15 cellular contexts compared by ENCODE assay signal in the genomic region with DNA sequence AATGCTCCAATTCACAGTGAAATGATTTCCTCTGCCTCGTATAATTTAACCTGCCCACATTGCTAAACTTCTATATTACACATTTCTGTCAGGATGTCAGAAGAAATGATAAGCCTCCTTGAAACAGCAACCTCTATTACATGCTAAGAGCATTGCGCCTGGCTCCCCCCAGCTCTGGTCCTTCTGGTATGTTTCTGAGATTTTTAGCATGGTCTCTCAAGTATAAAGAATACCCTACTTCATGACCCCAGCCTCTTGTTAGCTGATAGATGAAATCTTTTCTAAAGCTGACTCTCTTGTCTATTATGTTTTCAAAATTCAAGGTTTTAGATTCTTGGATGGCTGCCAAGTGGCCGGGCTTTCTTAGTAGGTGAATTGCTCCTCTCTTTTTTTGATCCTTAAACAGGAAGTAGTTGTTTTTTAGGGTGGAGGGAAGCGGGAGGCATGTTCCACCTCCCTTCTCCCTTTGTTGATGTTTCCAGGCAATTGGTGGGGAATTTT.
DNase-seq lines count a peak whose midpoint lies in the region; ATAC-seq and TF ChIP-seq lines count a peak whose summit lies in the region.
"Had no signal": no experiment of that assay in that cellular context is flagged by ENCODE, and none has a peak within 500 bp of the region (broad histone marks: within the 10 kb centered on the region; RNA-seq: fewer than 3 reads in every experiment).

No MANE protein-coding gene starts in this region.

- H3K79me2 ChIP-seq in DND-41 (ENCODE audit: insufficient read depth, low read length): no peaks in the 10 kb centered on the region

- no peak overlapping the region for H2BK5ac ChIP-seq in neuronal stem cell (ENCODE audit: low read length)

- H3K4me3 ChIP-seq in DND-41 (ENCODE audit: low read depth in 1 of 2, low read length in 2 of 2) (no peak overlapping the region), neuronal stem cell (ENCODE audit: low read length in 2 of 2) (no peak overlapping the region)
- H3K4me3 ChIP-seq: heart right ventricle had no signal

- peaks cover 22% of the 10 kb centered on the region for H3K4me1 Mint-ChIP-seq in brain
- H3K4me1 Mint-ChIP-seq in activated T-helper 1 cell treated with anti-CD3 and anti-CD28 coated beads, Interleukin-12 subunit alpha, Interleukin-12 subunit beta, Interleukin-2, Interleukin-4 antibody, amounts not matched to agents 30 ng/mL and 10 ng/mL and 1 ng/mL, durations not matched to agents 14 hours and 24 hours and 36 hours (ENCODE audit: low read depth): no peaks in the 10 kb centered on the region

- ATAC-seq in DND-41 (ENCODE audit: insufficient read depth, low read depth): no peak
- ATAC-seq in GM21515 (IDR thresholded peaks at IDR 0.05; ENCODE audit: unreplicated experiment): no peak
- ATAC-seq: esophagus mucosa; natural killer cell treated with Interleukin-12 subunit alpha and Interleukin-12 subunit beta and Interleukin-15 and Interleukin-18, amount 100 ng/mL, for 72 hours had no signal

- H3K27ac Mint-ChIP-seq in brain: peak overlapping the region in 4 of 5 experiments; percentile 1 to 80 (median 28)
- no peak overlapping the region for H3K27ac Mint-ChIP-seq in activated T-helper 1 cell treated with anti-CD3 and anti-CD28 coated beads, Interleukin-12 subunit alpha, Interleukin-12 subunit beta, Interleukin-2, Interleukin-4 antibody, amounts not matched to agents 30 ng/mL and 10 ng/mL and 1 ng/mL, durations not matched to agents 14 hours and 24 hours and 36 hours
- H3K27ac Mint-ChIP-seq: activated naive CD8-positive, alpha-beta T cell treated with anti-CD3 and anti-CD28 coated beads, Interleukin-2, amount 10 ng/mL, durations not matched to agents 7 days and 5 days; natural killer cell treated with Interleukin-12 subunit alpha and Interleukin-12 subunit beta and Interleukin-15 and Interleukin-18, amount 100 ng/mL, for 72 hours had no signal

- no peak overlapping the region for H2AFZ ChIP-seq in DND-41 (ENCODE audit: low read depth, low read length)
- H2AFZ ChIP-seq in neuronal stem cell (ENCODE audit: low read length): peak overlapping the region; percentile 63

- intact Hi-C loops in activated T-helper 1 cell treated with anti-CD3 and anti-CD28 coated beads, Interleukin-12 subunit alpha, Interleukin-12 subunit beta, Interleukin-2, Interleukin-4 antibody, amounts not matched to agents 30 ng/mL and 10 ng/mL and 1 ng/mL, durations not matched to agents 14 hours and 24 hours and 36 hours (cut with micrococcal nuclease): loop anchor here (5.0 kb wide), 1 partner anchor 239 kb away; no protein-coding TSS in a partner anchor

- H3K4me1 ChIP-seq in DND-41 (ENCODE audit: insufficient read depth, low read length) (peaks cover 7% of the 10 kb centered on the region), neuronal stem cell (ENCODE audit: control insufficient read depth in 2 of 2, insufficient read depth in 1 of 2, low read depth in 1 of 2, low read length in 2 of 2) (peaks cover 11 to 32% of the 10 kb centered on the region in 2 donors)

- H3K9ac ChIP-seq in DND-41 (ENCODE audit: low read depth, low read length) (no peak overlapping the region), neuronal stem cell (ENCODE audit: low read depth, low read length, poor library complexity) (no peak overlapping the region)

- no peaks in the 10 kb centered on the region for H4K20me1 ChIP-seq in DND-41 (ENCODE audit: insufficient read depth, low read length)

- TF ChIP-seq CTCF in DND-41 (IDR thresholded peaks at IDR 0.05; ENCODE audit: borderline replicate concordance, extremely low read depth, low read length, poor library complexity, severe bottlenecking): no peak
- TF ChIP-seq CTCF in brain (conservative IDR thresholded peaks at IDR 0.05): no peak
- no peak for TF ChIP-seq CTCF in RWPE1 (conservative IDR thresholded peaks at IDR 0.05; ENCODE audit: low read depth)

- no peak overlapping the region for H4K8ac ChIP-seq in neuronal stem cell (ENCODE audit: low read depth, low read length)

- H3K27ac ChIP-seq in DND-41 (ENCODE audit: low read length) (0 out of 2 replicates have a peak overlapping the region, but pooled peaks have one; percentile 2), neuronal stem cell (replicated peaks; ENCODE audit: low read length) (no peak overlapping the region), RWPE1 (no peak overlapping the region)

- peaks cover 3% of the 10 kb centered on the region for H3K27me3 Mint-ChIP-seq in brain
- H3K27me3 Mint-ChIP-seq in activated T-helper 1 cell treated with anti-CD3 and anti-CD28 coated beads, Interleukin-12 subunit alpha, Interleukin-12 subunit beta, Interleukin-2, Interleukin-4 antibody, amounts not matched to agents 30 ng/mL and 10 ng/mL and 1 ng/mL, durations not matched to agents 14 hours and 24 hours and 36 hours (ENCODE audit: insufficient read depth): peaks cover 4% of the 10 kb centered on the region
- H3K27me3 Mint-ChIP-seq: natural killer cell treated with Interleukin-12 subunit alpha and Interleukin-12 subunit beta and Interleukin-15 and Interleukin-18, amount 100 ng/mL, for 72 hours had no signal

- no peak overlapping the region for H4K91ac ChIP-seq in neuronal stem cell (ENCODE audit: low read depth, low read length, poor library complexity)

- DNase-seq in DND-41: peak; percentile 19
- DNase-seq in NCI-H1105 treated with DMSO at 0.1 percent for 48 hours (lab: John Stamatoyannopoulos, UW): peak; percentile 21
- DNase-seq in neuronal stem cell (ENCODE audit: low spot score): no peak
- no peak for DNase-seq in activated T-helper 1 cell treated with anti-CD3 and anti-CD28 coated beads, Interleukin-12 subunit alpha, Interleukin-12 subunit beta, Interleukin-2, Interleukin-4 antibody, amounts not matched to agents 30 ng/mL and 10 ng/mL and 1 ng/mL, durations not matched to agents 14 hours and 24 hours and 36 hours (ENCODE audit: low spot score)
- no peak for DNase-seq in RWPE1 (ENCODE audit: low spot score)
- DNase-seq: activated CD4-positive, alpha-beta T cell treated with anti-CD3 and anti-CD28 coated beads for 1 hour; activated naive CD8-positive, alpha-beta T cell treated with anti-CD3 and anti-CD28 coated beads, Interleukin-2, amount 10 ng/mL, durations not matched to agents 7 days and 5 days; activated T-cell treated with anti-CD3 and anti-CD28 coated beads for 4 hours; heart right ventricle; NCI-H510A; stimulated activated naive CD4-positive, alpha-beta T cell treated with Interleukin-2 at 50 U/mL for 16 hours had no signal

- H3K4me2 ChIP-seq in DND-41 (ENCODE audit: insufficient read depth, low read length) (no peak overlapping the region), neuronal stem cell (ENCODE audit: insufficient read depth, low read length, poor library complexity, severe bottlenecking) (no peak overlapping the region)

- H2BK12ac ChIP-seq in neuronal stem cell (ENCODE audit: low read length): no peak overlapping the region

- POLR2A ChIA-PET in RWPE1 (lab: Yijun Ruan, JAX; ENCODE audit: low non-redundant PET): no interaction called here

- peak overlapping the region in 2 of 5 experiments; percentile 0 to 3 for H3K4me3 Mint-ChIP-seq in brain
- no peak overlapping the region for H3K4me3 Mint-ChIP-seq in activated T-helper 1 cell treated with anti-CD3 and anti-CD28 coated beads, Interleukin-12 subunit alpha, Interleukin-12 subunit beta, Interleukin-2, Interleukin-4 antibody, amounts not matched to agents 30 ng/mL and 10 ng/mL and 1 ng/mL, durations not matched to agents 14 hours and 24 hours and 36 hours
- H3K4me3 Mint-ChIP-seq: activated naive CD8-positive, alpha-beta T cell treated with anti-CD3 and anti-CD28 coated beads, Interleukin-2, amount 10 ng/mL, durations not matched to agents 7 days and 5 days; natural killer cell treated with Interleukin-12 subunit alpha and Interleukin-12 subunit beta and Interleukin-15 and Interleukin-18, amount 100 ng/mL, for 72 hours had no signal

- H3K27me3 ChIP-seq in DND-41 (ENCODE audit: insufficient read depth, low read length, poor library complexity) (no peaks in the 10 kb centered on the region), neuronal stem cell (ENCODE audit: control insufficient read depth in 3 of 3, insufficient read depth in 3 of 3, low read depth in 1 of 3, low read length in 3 of 3) (no peaks in the 10 kb centered on the region)
- H3K27me3 ChIP-seq: heart right ventricle had no signal

- peaks cover 8% of the 10 kb centered on the region for H3K36me3 Mint-ChIP-seq in brain
- no peaks in the 10 kb centered on the region for H3K36me3 Mint-ChIP-seq in activated T-helper 1 cell treated with anti-CD3 and anti-CD28 coated beads, Interleukin-12 subunit alpha, Interleukin-12 subunit beta, Interleukin-2, Interleukin-4 antibody, amounts not matched to agents 30 ng/mL and 10 ng/mL and 1 ng/mL, durations not matched to agents 14 hours and 24 hours and 36 hours (ENCODE audit: low read depth)
- H3K36me3 Mint-ChIP-seq: activated naive CD8-positive, alpha-beta T cell treated with anti-CD3 and anti-CD28 coated beads, Interleukin-2, amount 10 ng/mL, durations not matched to agents 7 days and 5 days; natural killer cell treated with Interleukin-12 subunit alpha and Interleukin-12 subunit beta and Interleukin-15 and Interleukin-18, amount 100 ng/mL, for 72 hours had no signal

- H2BK15ac ChIP-seq in neuronal stem cell (ENCODE audit: low read length): no peak overlapping the region

- H2BK120ac ChIP-seq in neuronal stem cell (ENCODE audit: low read depth, low read length): no peak overlapping the region

- H3K4ac ChIP-seq in neuronal stem cell (ENCODE audit: low read length): no peak overlapping the region

- no peak overlapping the region for H3K14ac ChIP-seq in neuronal stem cell (ENCODE audit: low read length)

- CTCF ChIA-PET in RWPE1 (lab: Yijun Ruan, JAX): interaction anchor here (0.7 kb wide), 1 partner anchor 111 kb away, joined by 4 read pairs; no protein-coding TSS in a partner anchor

- no peaks in the 10 kb centered on the region for H3K79me1 ChIP-seq in neuronal stem cell (ENCODE audit: low read depth, low read length)

- H2AK5ac ChIP-seq in neuronal stem cell (ENCODE audit: low read depth, low read length): no peak overlapping the region

- H3K18ac ChIP-seq in neuronal stem cell (ENCODE audit: low read length): no peak overlapping the region

- WGBS in neuronal stem cell (ENCODE audit: extremely low coverage in 2 of 2, insufficient read length in 2 of 2, insufficient replicate concordance in 1 of 2), 2 donors: no CpG with 5 or more reads among the region's 4 CpGs

- H3K9me3 ChIP-seq in DND-41 (ENCODE audit: insufficient read depth, low read length, severe bottlenecking) (no peaks in the 10 kb centered on the region), neuronal stem cell (replicated peaks in 1 of 2; ENCODE audit: control insufficient read depth in 2 of 2, insufficient read depth in 1 of 2, low read depth in 1 of 2, low read length in 2 of 2) (peaks cover 0 to 1% of the 10 kb centered on the region in 2 donors)

- no peak overlapping the region for H3K23ac ChIP-seq in neuronal stem cell (ENCODE audit: low read depth, low read length, poor library complexity)

- H3K36me3 ChIP-seq in DND-41 (ENCODE audit: insufficient read depth, low read length) (no peaks in the 10 kb centered on the region), neuronal stem cell (replicated peaks in 1 of 2; ENCODE audit: control insufficient read depth in 2 of 2, insufficient read depth in 2 of 2, low read length in 2 of 2) (no peaks in the 10 kb centered on the region)
- H3K36me3 ChIP-seq: heart right ventricle had no signal

- peaks cover 0 to 4% (median 3%) of the 10 kb centered on the region in 5 experiments for H3K9me3 Mint-ChIP-seq in brain
- peaks cover 4% of the 10 kb centered on the region for H3K9me3 Mint-ChIP-seq in activated T-helper 1 cell treated with anti-CD3 and anti-CD28 coated beads, Interleukin-12 subunit alpha, Interleukin-12 subunit beta, Interleukin-2, Interleukin-4 antibody, amounts not matched to agents 30 ng/mL and 10 ng/mL and 1 ng/mL, durations not matched to agents 14 hours and 24 hours and 36 hours
- H3K9me3 Mint-ChIP-seq: activated naive CD8-positive, alpha-beta T cell treated with anti-CD3 and anti-CD28 coated beads, Interleukin-2, amount 10 ng/mL, durations not matched to agents 7 days and 5 days; natural killer cell treated with Interleukin-12 subunit alpha and Interleukin-12 subunit beta and Interleukin-15 and Interleukin-18, amount 100 ng/mL, for 72 hours had no signal

Comparison
In these comparisons a context has a peak if more than half of its experiments do, and no peak if none do; other contexts are left out.
1. DNase-seq: peak in DND-41 (single experiment) and NCI-H1105 treated with DMSO at 0.1 percent for 48 hours (single experiment); none in neuronal stem cell (single experiment), activated T-helper 1 cell treated with anti-CD3 and anti-CD28 coated beads, Interleukin-12 subunit alpha, Interleukin-12 subunit beta, Interleukin-2, Interleukin-4 antibody, amounts not matched to agents 30 ng/mL and 10 ng/mL and 1 ng/mL, durations not matched to agents 14 hours and 24 hours and 36 hours (single experiment) and RWPE1 (single experiment).